Comparison of ENCODE assay signal across 1 cellular context in the genomic region with DNA sequence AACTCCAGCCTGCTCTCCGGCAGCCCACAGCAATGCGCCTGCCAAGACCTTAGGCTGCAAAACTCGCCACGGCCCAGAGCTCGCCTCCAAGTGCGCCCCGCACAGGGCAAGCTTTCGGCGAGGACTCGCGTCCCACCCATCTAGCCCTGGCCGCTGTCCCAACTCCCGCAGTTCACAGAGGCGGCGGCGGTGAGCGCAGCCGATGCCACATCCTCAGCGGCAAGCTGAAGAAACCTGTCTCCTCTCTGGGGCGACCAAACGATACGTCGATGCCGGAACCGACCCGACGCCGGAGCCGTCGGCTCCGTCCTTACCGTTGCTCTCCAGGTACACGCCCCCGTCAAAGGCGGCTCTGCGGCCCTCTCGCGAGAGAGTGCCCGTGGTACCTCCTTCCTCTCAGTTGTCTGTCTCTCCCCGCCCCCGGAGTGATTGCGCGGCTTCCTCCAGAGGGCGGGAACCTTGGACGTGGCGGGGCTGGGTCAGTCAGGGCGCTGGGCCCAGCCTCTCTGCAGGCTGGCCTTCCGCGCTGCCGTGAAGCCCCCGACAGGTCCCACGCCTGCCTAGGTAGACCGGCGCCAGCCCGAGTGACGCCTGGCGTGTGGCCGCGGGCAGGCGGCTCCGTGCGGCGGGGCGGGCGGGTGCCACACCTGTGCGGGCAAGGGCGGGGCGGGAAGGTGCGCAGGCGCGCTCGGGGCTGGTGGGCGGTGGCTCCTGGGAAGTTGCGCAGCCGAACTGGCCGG.
TF ChIP-seq lines count a peak whose summit lies in the region.

No MANE protein-coding gene starts in this region.

TF ChIP-seq in HepG2, 621 proteins besides CTCF, POLR2A, EP300 and RAD21 (continued from another document and continues in another):
- TF ChIP-seq, protein P1, sequence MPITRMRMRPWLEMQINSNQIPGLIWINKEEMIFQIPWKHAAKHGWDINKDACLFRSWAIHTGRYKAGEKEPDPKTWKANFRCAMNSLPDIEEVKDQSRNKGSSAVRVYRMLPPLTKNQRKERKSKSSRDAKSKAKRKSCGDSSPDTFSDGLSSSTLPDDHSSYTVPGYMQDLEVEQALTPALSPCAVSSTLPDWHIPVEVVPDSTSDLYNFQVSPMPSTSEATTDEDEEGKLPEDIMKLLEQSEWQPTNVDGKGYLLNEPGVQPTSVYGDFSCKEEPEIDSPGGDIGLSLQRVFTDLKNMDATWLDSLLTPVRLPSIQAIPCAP (CRISPR knock-in tag; IDR thresholded peaks at IDR 0.05; ENCODE audit: low read depth), result no peak
- TF ChIP-seq, protein P2, sequence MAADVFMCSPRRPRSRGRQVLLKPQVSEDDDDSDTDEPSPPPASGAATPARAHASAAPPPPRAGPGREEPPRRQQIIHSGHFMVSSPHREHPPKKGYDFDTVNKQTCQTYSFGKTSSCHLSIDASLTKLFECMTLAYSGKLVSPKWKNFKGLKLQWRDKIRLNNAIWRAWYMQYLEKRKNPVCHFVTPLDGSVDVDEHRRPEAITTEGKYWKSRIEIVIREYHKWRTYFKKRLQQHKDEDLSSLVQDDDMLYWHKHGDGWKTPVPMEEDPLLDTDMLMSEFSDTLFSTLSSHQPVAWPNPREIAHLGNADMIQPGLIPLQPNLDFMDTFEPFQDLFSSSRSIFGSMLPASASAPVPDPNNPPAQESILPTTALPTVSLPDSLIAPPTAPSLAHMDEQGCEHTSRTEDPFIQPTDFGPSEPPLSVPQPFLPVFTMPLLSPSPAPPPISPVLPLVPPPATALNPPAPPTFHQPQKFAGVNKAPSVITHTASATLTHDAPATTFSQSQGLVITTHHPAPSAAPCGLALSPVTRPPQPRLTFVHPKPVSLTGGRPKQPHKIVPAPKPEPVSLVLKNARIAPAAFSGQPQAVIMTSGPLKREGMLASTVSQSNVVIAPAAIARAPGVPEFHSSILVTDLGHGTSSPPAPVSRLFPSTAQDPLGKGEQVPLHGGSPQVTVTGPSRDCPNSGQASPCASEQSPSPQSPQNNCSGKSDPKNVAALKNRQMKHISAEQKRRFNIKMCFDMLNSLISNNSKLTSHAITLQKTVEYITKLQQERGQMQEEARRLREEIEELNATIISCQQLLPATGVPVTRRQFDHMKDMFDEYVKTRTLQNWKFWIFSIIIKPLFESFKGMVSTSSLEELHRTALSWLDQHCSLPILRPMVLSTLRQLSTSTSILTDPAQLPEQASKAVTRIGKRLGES (CRISPR knock-in tag; IDR thresholded peaks at IDR 0.05; ENCODE audit: borderline replicate concordance), result no peak
- TF ChIP-seq ZNF615 (CRISPR knock-in tag; IDR thresholded peaks at IDR 0.05; ENCODE audit: borderline replicate concordance) (0 out of 2 replicates have a peak, but pooled peaks have one; percentile 47), ZNF224 (CRISPR knock-in tag; IDR thresholded peaks at IDR 0.05) (no peak), ZNF879 (CRISPR knock-in tag; IDR thresholded peaks at IDR 0.05) (no peak; the same call in 1 of the 2 replicates), ZNF720 (CRISPR knock-in tag; IDR thresholded peaks at IDR 0.05) (no peak), ZNF44 (CRISPR knock-in tag; IDR thresholded peaks at IDR 0.05) (peak; percentile 49; the same call in 1 of the 2 replicates), ETV6 (CRISPR knock-in tag; conservative IDR thresholded peaks at IDR 0.05) (no peak), ZNF331 (CRISPR knock-in tag; IDR thresholded peaks at IDR 0.05) (no peak; the same call in 1 of the 2 replicates), NR2F2 (IDR thresholded peaks at IDR 0.05; ENCODE audit: borderline replicate concordance, low read depth) (no peak), ZNF460 (CRISPR knock-in tag; IDR thresholded peaks at IDR 0.05; ENCODE audit: borderline replicate concordance) (no peak), ZMYM2 (CRISPR knock-in tag; IDR thresholded peaks at IDR 0.05) (peak; percentile 95), ZSCAN29 (CRISPR knock-in tag; conservative IDR thresholded peaks at IDR 0.05) (no peak; the same call in 1 of the 2 replicates), ZNF367 (CRISPR knock-in tag; IDR thresholded peaks at IDR 0.05; ENCODE audit: borderline replicate concordance) (no peak; the same call in 1 of the 2 replicates), FOSL2 (CRISPR knock-in tag; IDR thresholded peaks at IDR 0.05) (no peak), SOX5 (CRISPR knock-in tag; IDR thresholded peaks at IDR 0.05; ENCODE audit: borderline replicate concordance) (0 out of 2 replicates have a peak, but pooled peaks have one; percentile 8), POGZ (CRISPR knock-in tag; IDR thresholded peaks at IDR 0.05) (peak; percentile 73), ZBTB3 (CRISPR knock-in tag; IDR thresholded peaks at IDR 0.05; ENCODE audit: borderline replicate concordance, low read depth) (peak; percentile 67; the same call in 1 of the 2 replicates), RXRB (CRISPR knock-in tag; IDR thresholded peaks at IDR 0.05; ENCODE audit: borderline replicate concordance) (no peak; the same call in 1 of the 2 replicates), MIER3 (CRISPR knock-in tag; IDR thresholded peaks at IDR 0.05; ENCODE audit: borderline replicate concordance) (no peak), TBP (CRISPR knock-in tag; IDR thresholded peaks at IDR 0.05) (no peak), ZNF567 (CRISPR knock-in tag; IDR thresholded peaks at IDR 0.05; ENCODE audit: borderline replicate concordance) (no peak), ZNF678 (CRISPR knock-in tag; IDR thresholded peaks at IDR 0.05) (peak; percentile 11; the same call in 1 of the 2 replicates), SKI (IDR thresholded peaks at IDR 0.05; ENCODE audit: partially characterized antibody) (peak; percentile 17), ZNF468 (CRISPR knock-in tag; IDR thresholded peaks at IDR 0.05) (0 out of 2 replicates have a peak, but pooled peaks have one; percentile 72), ZFP36 (IDR thresholded peaks at IDR 0.05; ENCODE audit: borderline replicate concordance, low read depth, low read length, partially characterized antibody) (no peak), ZBTB7B (CRISPR knock-in tag; IDR thresholded peaks at IDR 0.05) (peak; percentile 35; the same call in 1 of the 2 replicates), ZNF451 (CRISPR knock-in tag; IDR thresholded peaks at IDR 0.05) (peak; percentile 38), ZNF30 (CRISPR knock-in tag; IDR thresholded peaks at IDR 0.05) (0 out of 2 replicates have a peak, but pooled peaks have one; percentile 58), ZNF850 (CRISPR knock-in tag; conservative IDR thresholded peaks at IDR 0.05) (no peak), ATF7-NPFF (CRISPR knock-in tag; IDR thresholded peaks at IDR 0.05; ENCODE audit: low read depth) (no peak)
- TF ChIP-seq, protein P3, sequence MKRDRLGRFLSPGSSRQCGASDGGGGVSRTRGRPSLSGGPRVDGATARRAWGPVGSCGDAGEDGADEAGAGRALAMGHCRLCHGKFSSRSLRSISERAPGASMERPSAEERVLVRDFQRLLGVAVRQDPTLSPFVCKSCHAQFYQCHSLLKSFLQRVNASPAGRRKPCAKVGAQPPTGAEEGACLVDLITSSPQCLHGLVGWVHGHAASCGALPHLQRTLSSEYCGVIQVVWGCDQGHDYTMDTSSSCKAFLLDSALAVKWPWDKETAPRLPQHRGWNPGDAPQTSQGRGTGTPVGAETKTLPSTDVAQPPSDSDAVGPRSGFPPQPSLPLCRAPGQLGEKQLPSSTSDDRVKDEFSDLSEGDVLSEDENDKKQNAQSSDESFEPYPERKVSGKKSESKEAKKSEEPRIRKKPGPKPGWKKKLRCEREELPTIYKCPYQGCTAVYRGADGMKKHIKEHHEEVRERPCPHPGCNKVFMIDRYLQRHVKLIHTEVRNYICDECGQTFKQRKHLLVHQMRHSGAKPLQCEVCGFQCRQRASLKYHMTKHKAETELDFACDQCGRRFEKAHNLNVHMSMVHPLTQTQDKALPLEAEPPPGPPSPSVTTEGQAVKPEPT (CRISPR knock-in tag; IDR thresholded peaks at IDR 0.05; ENCODE audit: low read depth), result peak; percentile 81; the same call in 1 of the 2 replicates
- TF ChIP-seq, protein P4, sequence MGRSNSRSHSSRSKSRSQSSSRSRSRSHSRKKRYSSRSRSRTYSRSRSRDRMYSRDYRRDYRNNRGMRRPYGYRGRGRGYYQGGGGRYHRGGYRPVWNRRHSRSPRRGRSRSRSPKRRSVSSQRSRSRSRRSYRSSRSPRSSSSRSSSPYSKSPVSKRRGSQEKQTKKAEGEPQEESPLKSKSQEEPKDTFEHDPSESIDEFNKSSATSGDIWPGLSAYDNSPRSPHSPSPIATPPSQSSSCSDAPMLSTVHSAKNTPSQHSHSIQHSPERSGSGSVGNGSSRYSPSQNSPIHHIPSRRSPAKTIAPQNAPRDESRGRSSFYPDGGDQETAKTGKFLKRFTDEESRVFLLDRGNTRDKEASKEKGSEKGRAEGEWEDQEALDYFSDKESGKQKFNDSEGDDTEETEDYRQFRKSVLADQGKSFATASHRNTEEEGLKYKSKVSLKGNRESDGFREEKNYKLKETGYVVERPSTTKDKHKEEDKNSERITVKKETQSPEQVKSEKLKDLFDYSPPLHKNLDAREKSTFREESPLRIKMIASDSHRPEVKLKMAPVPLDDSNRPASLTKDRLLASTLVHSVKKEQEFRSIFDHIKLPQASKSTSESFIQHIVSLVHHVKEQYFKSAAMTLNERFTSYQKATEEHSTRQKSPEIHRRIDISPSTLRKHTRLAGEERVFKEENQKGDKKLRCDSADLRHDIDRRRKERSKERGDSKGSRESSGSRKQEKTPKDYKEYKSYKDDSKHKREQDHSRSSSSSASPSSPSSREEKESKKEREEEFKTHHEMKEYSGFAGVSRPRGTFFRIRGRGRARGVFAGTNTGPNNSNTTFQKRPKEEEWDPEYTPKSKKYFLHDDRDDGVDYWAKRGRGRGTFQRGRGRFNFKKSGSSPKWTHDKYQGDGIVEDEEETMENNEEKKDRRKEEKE (IDR thresholded peaks at IDR 0.05), result no peak
- TF ChIP-seq, protein P5, sequence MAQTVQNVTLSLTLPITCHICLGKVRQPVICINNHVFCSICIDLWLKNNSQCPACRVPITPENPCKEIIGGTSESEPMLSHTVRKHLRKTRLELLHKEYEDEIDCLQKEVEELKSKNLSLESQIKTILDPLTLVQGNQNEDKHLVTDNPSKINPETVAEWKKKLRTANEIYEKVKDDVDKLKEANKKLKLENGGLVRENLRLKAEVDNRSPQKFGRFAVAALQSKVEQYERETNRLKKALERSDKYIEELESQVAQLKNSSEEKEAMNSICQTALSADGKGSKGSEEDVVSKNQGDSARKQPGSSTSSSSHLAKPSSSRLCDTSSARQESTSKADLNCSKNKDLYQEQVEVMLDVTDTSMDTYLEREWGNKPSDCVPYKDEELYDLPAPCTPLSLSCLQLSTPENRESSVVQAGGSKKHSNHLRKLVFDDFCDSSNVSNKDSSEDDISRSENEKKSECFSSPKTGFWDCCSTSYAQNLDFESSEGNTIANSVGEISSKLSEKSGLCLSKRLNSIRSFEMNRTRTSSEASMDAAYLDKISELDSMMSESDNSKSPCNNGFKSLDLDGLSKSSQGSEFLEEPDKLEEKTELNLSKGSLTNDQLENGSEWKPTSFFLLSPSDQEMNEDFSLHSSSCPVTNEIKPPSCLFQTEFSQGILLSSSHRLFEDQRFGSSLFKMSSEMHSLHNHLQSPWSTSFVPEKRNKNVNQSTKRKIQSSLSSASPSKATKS (CRISPR knock-in tag; IDR thresholded peaks at IDR 0.05), result no peak
- TF ChIP-seq, protein P6, sequence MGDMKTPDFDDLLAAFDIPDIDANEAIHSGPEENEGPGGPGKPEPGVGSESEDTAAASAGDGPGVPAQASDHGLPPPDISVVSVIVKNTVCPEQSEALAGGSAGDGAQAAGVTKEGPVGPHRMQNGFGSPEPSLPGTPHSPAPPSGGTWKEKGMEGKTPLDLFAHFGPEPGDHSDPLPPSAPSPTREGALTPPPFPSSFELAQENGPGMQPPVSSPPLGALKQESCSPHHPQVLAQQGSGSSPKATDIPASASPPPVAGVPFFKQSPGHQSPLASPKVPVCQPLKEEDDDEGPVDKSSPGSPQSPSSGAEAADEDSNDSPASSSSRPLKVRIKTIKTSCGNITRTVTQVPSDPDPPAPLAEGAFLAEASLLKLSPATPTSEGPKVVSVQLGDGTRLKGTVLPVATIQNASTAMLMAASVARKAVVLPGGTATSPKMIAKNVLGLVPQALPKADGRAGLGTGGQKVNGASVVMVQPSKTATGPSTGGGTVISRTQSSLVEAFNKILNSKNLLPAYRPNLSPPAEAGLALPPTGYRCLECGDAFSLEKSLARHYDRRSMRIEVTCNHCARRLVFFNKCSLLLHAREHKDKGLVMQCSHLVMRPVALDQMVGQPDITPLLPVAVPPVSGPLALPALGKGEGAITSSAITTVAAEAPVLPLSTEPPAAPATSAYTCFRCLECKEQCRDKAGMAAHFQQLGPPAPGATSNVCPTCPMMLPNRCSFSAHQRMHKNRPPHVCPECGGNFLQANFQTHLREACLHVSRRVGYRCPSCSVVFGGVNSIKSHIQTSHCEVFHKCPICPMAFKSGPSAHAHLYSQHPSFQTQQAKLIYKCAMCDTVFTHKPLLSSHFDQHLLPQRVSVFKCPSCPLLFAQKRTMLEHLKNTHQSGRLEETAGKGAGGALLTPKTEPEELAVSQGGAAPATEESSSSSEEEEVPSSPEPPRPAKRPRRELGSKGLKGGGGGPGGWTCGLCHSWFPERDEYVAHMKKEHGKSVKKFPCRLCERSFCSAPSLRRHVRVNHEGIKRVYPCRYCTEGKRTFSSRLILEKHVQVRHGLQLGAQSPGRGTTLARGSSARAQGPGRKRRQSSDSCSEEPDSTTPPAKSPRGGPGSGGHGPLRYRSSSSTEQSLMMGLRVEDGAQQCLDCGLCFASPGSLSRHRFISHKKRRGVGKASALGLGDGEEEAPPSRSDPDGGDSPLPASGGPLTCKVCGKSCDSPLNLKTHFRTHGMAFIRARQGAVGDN (CRISPR knock-in tag; IDR thresholded peaks at IDR 0.05), result peak; percentile 94
- TF ChIP-seq, protein P7, sequence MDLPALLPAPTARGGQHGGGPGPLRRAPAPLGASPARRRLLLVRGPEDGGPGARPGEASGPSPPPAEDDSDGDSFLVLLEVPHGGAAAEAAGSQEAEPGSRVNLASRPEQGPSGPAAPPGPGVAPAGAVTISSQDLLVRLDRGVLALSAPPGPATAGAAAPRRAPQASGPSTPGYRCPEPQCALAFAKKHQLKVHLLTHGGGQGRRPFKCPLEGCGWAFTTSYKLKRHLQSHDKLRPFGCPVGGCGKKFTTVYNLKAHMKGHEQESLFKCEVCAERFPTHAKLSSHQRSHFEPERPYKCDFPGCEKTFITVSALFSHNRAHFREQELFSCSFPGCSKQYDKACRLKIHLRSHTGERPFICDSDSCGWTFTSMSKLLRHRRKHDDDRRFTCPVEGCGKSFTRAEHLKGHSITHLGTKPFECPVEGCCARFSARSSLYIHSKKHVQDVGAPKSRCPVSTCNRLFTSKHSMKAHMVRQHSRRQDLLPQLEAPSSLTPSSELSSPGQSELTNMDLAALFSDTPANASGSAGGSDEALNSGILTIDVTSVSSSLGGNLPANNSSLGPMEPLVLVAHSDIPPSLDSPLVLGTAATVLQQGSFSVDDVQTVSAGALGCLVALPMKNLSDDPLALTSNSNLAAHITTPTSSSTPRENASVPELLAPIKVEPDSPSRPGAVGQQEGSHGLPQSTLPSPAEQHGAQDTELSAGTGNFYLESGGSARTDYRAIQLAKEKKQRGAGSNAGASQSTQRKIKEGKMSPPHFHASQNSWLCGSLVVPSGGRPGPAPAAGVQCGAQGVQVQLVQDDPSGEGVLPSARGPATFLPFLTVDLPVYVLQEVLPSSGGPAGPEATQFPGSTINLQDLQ (CRISPR knock-in tag; IDR thresholded peaks at IDR 0.05), result 0 out of 2 replicates have a peak, but pooled peaks have one; percentile 55
- TF ChIP-seq, protein P8, sequence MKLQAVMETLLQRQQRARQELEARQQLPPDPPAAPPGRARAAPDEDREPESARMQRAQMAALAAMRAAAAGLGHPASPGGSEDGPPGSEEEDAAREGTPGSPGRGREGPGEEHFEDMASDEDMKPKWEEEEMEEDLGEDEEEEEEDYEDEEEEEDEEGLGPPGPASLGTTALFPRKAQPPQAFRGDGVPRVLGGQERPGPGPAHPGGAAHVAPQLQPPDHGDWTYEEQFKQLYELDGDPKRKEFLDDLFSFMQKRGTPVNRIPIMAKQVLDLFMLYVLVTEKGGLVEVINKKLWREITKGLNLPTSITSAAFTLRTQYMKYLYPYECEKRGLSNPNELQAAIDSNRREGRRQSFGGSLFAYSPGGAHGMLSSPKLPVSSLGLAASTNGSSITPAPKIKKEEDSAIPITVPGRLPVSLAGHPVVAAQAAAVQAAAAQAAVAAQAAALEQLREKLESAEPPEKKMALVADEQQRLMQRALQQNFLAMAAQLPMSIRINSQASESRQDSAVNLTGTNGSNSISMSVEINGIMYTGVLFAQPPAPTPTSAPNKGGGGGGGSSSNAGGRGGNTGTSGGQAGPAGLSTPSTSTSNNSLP (IDR thresholded peaks at IDR 0.05; ENCODE audit: low read depth, low read length), result no peak
